Comparison of ENCODE assay signal across 6 cellular contexts in genomic region chr22:37906364-37907008, GRCh38. TPM values are rescaled to one million over a fixed set of nuclear protein-coding genes. Genes with fewer than 3 reads are reported as not detected.
A peak's percentile ranks its signal among the peaks of the same experiment; 100 is the strongest.
DNase-seq lines count a peak whose midpoint lies in the region; ATAC-seq and TF ChIP-seq lines count a peak whose summit lies in the region.

No MANE protein-coding gene starts in this region.

- H3K4me3 ChIP-seq in A673 (ENCODE audit: low read depth, low read length, poor library complexity, severe bottlenecking) (peak overlapping the region; percentile 66), WI38 (ENCODE audit: low read depth, low read length) (peak overlapping the region; percentile 88), foreskin fibroblast (ENCODE audit: low read depth in 1 of 2, low read length in 2 of 2) (peak overlapping the region; percentile 73 to 77)

- H3K36me3 ChIP-seq in A673 (ENCODE audit: insufficient read depth, low read length, poor library complexity, severe bottlenecking) = no peaks in the 10 kb centered on the region

- no peaks in the 10 kb centered on the region for H3K9me3 ChIP-seq in A673 (ENCODE audit: low read depth, low read length, poor library complexity, severe bottlenecking)

- TF ChIP-seq CTCF in A673 (conservative IDR thresholded peaks at IDR 0.05; ENCODE audit: low read depth, low read length) (no peak), WI38 (IDR thresholded peaks at IDR 0.05; ENCODE audit: low read depth, low read length) (no peak), foreskin fibroblast (IDR thresholded peaks at IDR 0.05; ENCODE audit: low read depth, low read length) (no peak)

- peak overlapping the region; percentile 54 for H3K27ac ChIP-seq in A673 (ENCODE audit: low read depth, low read length, poor library complexity, severe bottlenecking)

- intact Hi-C loops in A673 (cut with micrococcal nuclease; ENCODE audit: unreplicated experiment) = no loop called here

- DNase-seq in A673 (ENCODE audit: low spot score) (no peak), foreskin fibroblast (peak in 1 of 2 donors; percentile 52), epidermal melanocyte (ENCODE audit: insufficient read length, low spot score) (no peak)
- DNase-seq in stimulated activated naive CD8-positive, alpha-beta T cell treated with anti-CD3 and anti-CD28 coated beads, Interleukin-15, Interleukin-2, amounts not matched to agents 100 U/mL and 50 U/mL, for 24 hours = peak; percentile 49

- peaks cover 15% of the 10 kb centered on the region for H3K4me1 ChIP-seq in A673 (ENCODE audit: insufficient read depth, low read length, poor library complexity, severe bottlenecking)

- no TSS peak for BruUV-seq in A673 (replicated peaks; lab: Mats Ljungman, UMichigan)

- ATAC-seq in GM21737 (IDR thresholded peaks at IDR 0.05; ENCODE audit: unreplicated experiment) = peak; percentile 15
- ATAC-seq in stimulated activated naive CD8-positive, alpha-beta T cell treated with anti-CD3 and anti-CD28 coated beads, Interleukin-15, Interleukin-2, amounts not matched to agents 100 U/mL and 50 U/mL, for 24 hours = peak; percentile 26

- no peaks in the 10 kb centered on the region for H3K27me3 ChIP-seq in A673 (replicated peaks; ENCODE audit: insufficient read depth, low read depth, low read length, poor library complexity)

- POLR2A ChIA-PET in A673 (lab: Charles Lee; ENCODE audit: low non-redundant PET) = interaction anchor here (0.8 kb wide), 1 partner anchor 343 kb away, joined by 3 read pairs; no protein-coding TSS in a partner anchor

- CTCF ChIA-PET in A673 (lab: Charles Lee) = interaction anchor here (0.6 to 1.0 kb wide), 2 partner anchors 15 to 208 kb away, joined by 3 read pairs; no protein-coding TSS in a partner anchor

RNA-seq across cellular contexts. Expression of gene MICALL1, which starts 0.4 kb away (rescaled TPM):
- 32.4 and 33.0 TPM in 2 replicates for total RNA-seq in A673 (2021)

RNA-seq across cellular contexts. Expression of gene C22orf23, which starts 46.9 kb away (rescaled TPM):
- 0.64 and 0.66 TPM in 2 replicates for total RNA-seq in A673 (2021)

RNA-seq across cellular contexts. Expression of gene POLR2F, which starts 47.0 kb away (rescaled TPM):
- total RNA-seq in A673 (2021) = 150 and 162 TPM in 2 replicates

RNA-seq across cellular contexts. Expression of gene EIF3L, which starts 57.3 kb away (rescaled TPM):
- total RNA-seq in A673 (2021) = 492 and 528 TPM in 2 replicates
